In the genomic region with DNA sequence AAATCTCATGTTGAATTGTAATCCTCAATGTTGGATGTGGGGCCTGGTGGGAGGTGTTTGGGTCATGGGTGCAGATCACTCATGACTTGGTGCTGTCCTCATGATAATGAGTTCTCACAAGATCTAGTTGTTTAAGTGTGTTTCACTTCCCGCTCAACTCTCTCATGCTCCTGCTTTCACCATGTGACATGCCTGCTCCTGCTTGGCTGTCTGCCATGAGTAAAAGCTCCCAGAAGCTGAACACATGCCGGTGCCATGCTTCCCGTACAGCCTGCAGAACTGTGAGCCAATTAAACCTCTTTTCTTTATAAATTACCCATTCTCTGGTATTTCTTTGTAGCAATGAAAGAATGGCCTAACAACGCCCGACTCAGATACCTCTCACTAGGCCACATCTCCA, we compare ENCODE assay signal across 1 cellular context.
TF ChIP-seq lines count a peak whose summit lies in the region.

No MANE protein-coding gene starts in this region.

TF ChIP-seq in IMR-90, 13 proteins besides CTCF, POLR2A, EP300 and RAD21:
- TF ChIP-seq SMC3 (IDR thresholded peaks at IDR 0.05; ENCODE audit: low read depth, low read length), result no peak
- no peak for TF ChIP-seq RCOR1 (IDR thresholded peaks at IDR 0.05; ENCODE audit: insufficient replicate concordance, low read length)
- no peak for TF ChIP-seq NFE2L2 (IDR thresholded peaks at IDR 0.05; ENCODE audit: low read depth, low read length)
- TF ChIP-seq CHD1 (IDR thresholded peaks at IDR 0.05; ENCODE audit: low read depth, low read length), result no peak
- TF ChIP-seq, protein P1, sequence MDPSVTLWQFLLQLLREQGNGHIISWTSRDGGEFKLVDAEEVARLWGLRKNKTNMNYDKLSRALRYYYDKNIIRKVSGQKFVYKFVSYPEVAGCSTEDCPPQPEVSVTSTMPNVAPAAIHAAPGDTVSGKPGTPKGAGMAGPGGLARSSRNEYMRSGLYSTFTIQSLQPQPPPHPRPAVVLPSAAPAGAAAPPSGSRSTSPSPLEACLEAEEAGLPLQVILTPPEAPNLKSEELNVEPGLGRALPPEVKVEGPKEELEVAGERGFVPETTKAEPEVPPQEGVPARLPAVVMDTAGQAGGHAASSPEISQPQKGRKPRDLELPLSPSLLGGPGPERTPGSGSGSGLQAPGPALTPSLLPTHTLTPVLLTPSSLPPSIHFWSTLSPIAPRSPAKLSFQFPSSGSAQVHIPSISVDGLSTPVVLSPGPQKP (IDR thresholded peaks at IDR 0.05; ENCODE audit: borderline replicate concordance, low read depth, low read length), result no peak
- TF ChIP-seq RFX5 (IDR thresholded peaks at IDR 0.05; ENCODE audit: low read depth, low read length), result no peak
- TF ChIP-seq MAZ (IDR thresholded peaks at IDR 0.05; ENCODE audit: borderline replicate concordance, low read depth, low read length), result no peak
- TF ChIP-seq CEBPB (IDR thresholded peaks at IDR 0.05; ENCODE audit: low read depth, low read length), result no peak
- TF ChIP-seq FOS (IDR thresholded peaks at IDR 0.05; ENCODE audit: low read depth, low read length), result no peak
